Comparison of ENCODE assay signal across 26 cellular contexts in genomic region chrX:74195605-74196004, GRCh38.
"Had no signal": no experiment of that assay in that cellular context is flagged by ENCODE, and none has a peak within 500 bp of the region (broad histone marks: within the 10 kb centered on the region; RNA-seq: fewer than 3 reads in every experiment).

No MANE protein-coding gene starts in this region.

- ATAC-seq: gastroesophageal sphincter; naive thymus-derived CD4-positive, alpha-beta T cell; psoas muscle; sciatic nerve; stimulated activated memory B cell treated with anti-CD40 and anti-IgM and Interleukin-4, amounts not matched to agents 10 μg/mL and 1 μg/mL and 100 μg/mL, for 72 hours; stimulated activated naive CD8-positive, alpha-beta T cell treated with anti-CD3 and anti-CD28 coated beads, Interleukin-15, amount 100 ng/mL, for 72 hours had no signal

- H3K79me2 ChIP-seq: hepatocyte had no signal

- H3K36me3 ChIP-seq: colonic mucosa, esophagus squamous epithelium, neutrophil, spleen had no signal

- H2AFZ ChIP-seq: hepatocyte had no signal

- H3K4me1 ChIP-seq: colonic mucosa, esophagus squamous epithelium, gastroesophageal sphincter, psoas muscle, spleen, testis, tibial nerve had no signal

- H3K4me3 ChIP-seq: colonic mucosa, dorsolateral prefrontal cortex, esophagus squamous epithelium, gastroesophageal sphincter, hepatocyte, psoas muscle, spleen, testis, tibial nerve had no signal

- H3K4me2 ChIP-seq: hepatocyte had no signal

- H3K27me3 ChIP-seq: colonic mucosa, esophagus squamous epithelium, gastroesophageal sphincter, hepatocyte, neutrophil, testis had no signal

- DNase-seq: cerebellar nuclear complex; colonic mucosa; dorsolateral prefrontal cortex; effector CD8-positive, alpha-beta T cell; esophagus squamous epithelium; foreskin fibroblast; glutamatergic neuron; kidney; left cardiac atrium; mammary epithelial cell; naive thymus-derived CD4-positive, alpha-beta T cell; psoas muscle; retina; spleen; stimulated activated CD4-positive, alpha-beta T cell treated with anti-CD3 and anti-CD28 coated beads, Interleukin-15, amount 100 ng/mL, for 24 hours; stimulated activated CD4-positive, alpha-beta T cell treated with anti-CD3 and anti-CD28 coated beads, Interleukin-1b, Interleukin-23, amount 100 ng/mL, for 48 hours; stimulated activated CD4-positive, alpha-beta T cell treated with anti-CD3 and anti-CD28 coated beads, Interleukin-4, amount 100 ng/mL, for 24 hours; stimulated activated naive CD8-positive, alpha-beta T cell treated with anti-CD3 and anti-CD28 coated beads, Interleukin-15, amount 100 ng/mL, for 72 hours; testis had no signal

- H3K9me3 ChIP-seq: colonic mucosa, esophagus squamous epithelium, gastroesophageal sphincter, neutrophil, testis, tibial nerve had no signal

- H3K27ac ChIP-seq: colonic mucosa, dorsolateral prefrontal cortex, epithelial cell of prostate, esophagus squamous epithelium, gastroesophageal sphincter, hepatocyte, neutrophil, psoas muscle, spleen, testis, tibial nerve had no signal
